22 cellular contexts compared by ENCODE assay signal in the genomic region with DNA sequence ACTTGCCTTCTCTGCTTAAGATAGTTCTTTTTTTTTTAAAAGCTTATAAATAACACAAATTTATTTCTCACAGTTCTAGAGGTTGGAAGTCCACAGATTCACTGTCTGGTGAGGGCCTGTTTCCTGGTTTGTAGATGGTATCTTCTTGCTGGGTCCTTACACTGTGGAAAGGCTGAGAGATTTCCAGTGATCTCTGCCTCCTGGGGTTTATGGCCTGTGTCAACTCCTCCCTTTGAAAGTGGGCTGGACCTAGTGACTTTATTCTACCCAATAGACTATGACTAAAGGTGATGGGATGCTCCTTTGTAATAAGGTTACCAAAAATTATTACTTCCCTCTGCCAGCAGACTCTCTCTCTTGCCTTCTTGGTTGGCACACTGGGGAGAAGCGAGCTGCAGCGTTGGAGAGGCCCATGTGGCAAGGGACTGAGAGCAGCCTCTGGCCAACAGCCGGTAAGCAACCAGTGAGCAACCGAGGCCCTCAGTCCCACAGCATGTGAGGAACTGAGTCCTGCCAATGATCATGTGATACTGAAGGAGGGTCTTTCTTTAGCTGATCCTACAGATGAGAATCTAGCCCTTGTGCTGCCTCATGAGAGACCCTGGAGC.
"Had no signal": no experiment of that assay in that cellular context is flagged by ENCODE, and none has a peak within 500 bp of the region (broad histone marks: within the 10 kb centered on the region; RNA-seq: fewer than 3 reads in every experiment).

No MANE protein-coding gene starts in this region.

- H3K9me3 Mint-ChIP-seq: activated naive CD8-positive, alpha-beta T cell treated with anti-CD3 and anti-CD28 coated beads for 36 hours; naive thymus-derived CD4-positive, alpha-beta T cell had no signal

- H3K4me3 Mint-ChIP-seq: activated naive CD8-positive, alpha-beta T cell treated with anti-CD3 and anti-CD28 coated beads for 36 hours had no signal

- H3K27me3 ChIP-seq: esophagus muscularis mucosa, gastroesophageal sphincter, heart left ventricle, left lung, pancreas, tibial artery, vagina had no signal

- H3K27ac Mint-ChIP-seq: T-helper 1 cell treated with Interleukin-12 subunit alpha and Interleukin-12 subunit beta and Interleukin-4 antibody, amounts not matched to agents 30 μg/mL and 1 μg/mL, for 36 hours had no signal

- DNase-seq: activated CD4-positive, alpha-beta T cell treated with anti-CD3 and anti-CD28 coated beads for 1 hour; activated CD8-positive, alpha-beta memory T cell treated with anti-CD3 and anti-CD28 coated beads for 24 hours; activated CD8-positive, alpha-beta memory T cell treated with anti-CD3 and anti-CD28 coated beads, Interleukin-2, amount 50 U/mL, for 48 hours; activated gamma-delta T cell treated with Interleukin-2 at 50 U/mL for 16 hours; activated naive CD8-positive, alpha-beta T cell treated with anti-CD3 and anti-CD28 coated beads for 36 hours; activated T-cell treated with anti-CD3 and anti-CD28 coated beads, Interleukin-2, amount 50 U/mL, for 48 hours; amniotic stem cell; effector CD8-positive, alpha-beta T cell; heart left ventricle; kidney; left lung; naive thymus-derived CD4-positive, alpha-beta T cell; pancreas; stimulated activated CD4-positive, alpha-beta T cell treated with anti-CD3 and anti-CD28 coated beads, Interleukin-4, amount 100 ng/mL, for 4 hours; stimulated activated naive CD4-positive, alpha-beta T cell; tibial artery had no signal

- H3K36me3 Mint-ChIP-seq: activated naive CD8-positive, alpha-beta T cell treated with anti-CD3 and anti-CD28 coated beads for 36 hours had no signal

- ATAC-seq: gastroesophageal sphincter; heart left ventricle; left lung; naive thymus-derived CD4-positive, alpha-beta T cell; pancreas; sciatic nerve had no signal

- H3K4me3 ChIP-seq: esophagus muscularis mucosa, gastroesophageal sphincter, heart left ventricle, left lung, pancreas, tibial artery, vagina had no signal

- H3K36me3 ChIP-seq: esophagus muscularis mucosa, gastroesophageal sphincter, heart left ventricle, left lung, pancreas, tibial artery, vagina had no signal

- H3K9me3 ChIP-seq: esophagus muscularis mucosa, gastroesophageal sphincter, heart left ventricle, left lung, pancreas, tibial artery, vagina had no signal

- H3K27me3 Mint-ChIP-seq: activated naive CD8-positive, alpha-beta T cell treated with anti-CD3 and anti-CD28 coated beads for 36 hours had no signal

- H3K4me1 ChIP-seq: gastroesophageal sphincter, pancreas, tibial artery had no signal

- H3K27ac ChIP-seq: esophagus muscularis mucosa, gastroesophageal sphincter, tibial artery, vagina, VCaP had no signal
